In the genomic region with DNA sequence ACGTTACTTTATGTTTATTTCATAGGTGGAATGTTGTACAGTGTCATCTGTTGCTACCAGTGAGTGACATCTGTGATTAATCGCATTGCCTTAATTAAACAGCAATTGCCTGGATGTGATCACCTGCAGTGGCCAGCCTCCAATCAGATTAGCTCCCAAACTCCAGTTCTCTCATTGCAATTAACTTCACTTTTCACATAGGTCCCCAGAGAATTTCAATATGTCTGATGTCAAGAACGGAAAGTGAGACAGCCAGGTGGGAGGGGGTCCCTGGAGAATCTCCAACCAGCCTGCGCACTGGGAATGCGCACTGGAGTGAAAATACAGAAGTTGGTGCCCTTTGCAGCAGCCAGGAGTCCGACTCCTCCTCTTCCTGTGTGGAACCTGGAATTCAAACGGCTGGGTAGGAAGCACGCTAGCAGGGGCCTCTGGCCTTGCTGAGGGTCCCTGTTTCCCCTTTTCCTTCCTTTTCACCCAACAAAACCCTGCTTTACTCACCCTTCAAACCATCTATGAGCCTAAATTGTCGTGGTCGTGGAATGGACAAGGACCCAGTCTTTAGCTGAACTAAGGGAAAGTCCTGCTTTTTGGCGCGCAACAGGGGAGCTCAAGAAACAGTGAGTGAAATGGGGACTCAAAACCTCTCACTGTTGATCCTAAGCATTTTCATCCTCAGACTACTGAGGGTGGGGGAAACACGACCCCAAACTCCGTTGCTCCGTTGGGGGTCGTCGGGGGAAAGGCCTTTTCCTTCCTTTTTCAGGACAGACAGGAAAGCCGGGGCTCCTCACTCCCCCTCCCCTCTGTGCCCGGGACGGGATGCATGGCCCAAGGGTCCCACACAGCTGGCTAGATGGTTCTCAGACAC, we compare ENCODE assay signal across 9 cellular contexts.
DNase-seq lines count a peak whose midpoint lies in the region; ATAC-seq and TF ChIP-seq lines count a peak whose summit lies in the region.
"Had no signal": no experiment of that assay in that cellular context is flagged by ENCODE, and none has a peak within 500 bp of the region (broad histone marks: within the 10 kb centered on the region; RNA-seq: fewer than 3 reads in every experiment).

No MANE protein-coding gene starts in this region.

- no peak overlapping the region for H3K4me3 Mint-ChIP-seq in CD8-positive, alpha-beta T cell
- H3K4me3 Mint-ChIP-seq: activated naive CD8-positive, alpha-beta T cell had no signal

- H3K4me3 ChIP-seq in AG04449 (ENCODE audit: low read depth, low read length) (peak overlapping the region; percentile 62), choroid plexus epithelial cell (ENCODE audit: low read depth, low read length) (peak overlapping the region; percentile 72), left lung (peak overlapping the region; percentile 36 to 41), urinary bladder (ENCODE audit: low read depth, low read length) (peak overlapping the region; percentile 33)
- H3K4me3 ChIP-seq in CD8-positive, alpha-beta T cell (ENCODE audit: low read depth, low read length), result no peak overlapping the region

- no peaks in the 10 kb centered on the region for H3K27me3 ChIP-seq in left lung
- H3K27me3 ChIP-seq in CD8-positive, alpha-beta T cell (ENCODE audit: insufficient read depth, low read length), result no peaks in the 10 kb centered on the region

- H3K4me1 ChIP-seq in left lung, result no peaks in the 10 kb centered on the region
- H3K4me1 ChIP-seq in urinary bladder (ENCODE audit: insufficient read depth), result no peaks in the 10 kb centered on the region
- H3K4me1 ChIP-seq in CD8-positive, alpha-beta T cell (ENCODE audit: insufficient read depth, low read length), result no peaks in the 10 kb centered on the region

- H3K4me1 Mint-ChIP-seq in CD8-positive, alpha-beta T cell (ENCODE audit: low read depth), result no peaks in the 10 kb centered on the region

- H3K9me3 ChIP-seq in left lung, result no peaks in the 10 kb centered on the region
- H3K9me3 ChIP-seq in CD8-positive, alpha-beta T cell (ENCODE audit: low read length), result no peaks in the 10 kb centered on the region

- TF ChIP-seq CTCF in AG04449 (IDR thresholded peaks at IDR 0.05; ENCODE audit: insufficient read depth, low read length, missing control alignments), result no peak
- TF ChIP-seq CTCF in choroid plexus epithelial cell (conservative IDR thresholded peaks at IDR 0.05; ENCODE audit: low read depth, low read length), result peak; percentile 39
- TF ChIP-seq CTCF in left lung (IDR thresholded peaks at IDR 0.05), result no peak
- TF ChIP-seq CTCF in CD8-positive, alpha-beta T cell (IDR thresholded peaks at IDR 0.05), result no peak

- intact Hi-C loops in left lung (cut with DNase I), result no loop called here
- intact Hi-C loops in CD8-positive, alpha-beta T cell (cut with DNase I, micrococcal nuclease), result no loop called here

- CTCF ChIA-PET in AG04449 (lab: Yijun Ruan, JAX), result interaction anchor here (1.3 kb wide), 1 partner anchor 11 kb away, joined by 4 read pairs; no protein-coding TSS in a partner anchor
- CTCF ChIA-PET in CD8-positive, alpha-beta T cell (lab: Charles Lee), result interaction anchor here (0.7 kb wide), 1 partner anchor 10 kb away, joined by 3 read pairs; no protein-coding TSS in a partner anchor

- H3K27ac Mint-ChIP-seq in CD8-positive, alpha-beta T cell, result no peak overlapping the region
- H3K27ac Mint-ChIP-seq: activated naive CD8-positive, alpha-beta T cell had no signal

- no peak overlapping the region for H3K27ac ChIP-seq in left lung
- no peak overlapping the region for H3K27ac ChIP-seq in urinary bladder (ENCODE audit: low read depth)
- H3K27ac ChIP-seq in CD8-positive, alpha-beta T cell (ENCODE audit: low read depth, low read length), result no peak overlapping the region

- ATAC-seq in HG02610 (IDR thresholded peaks at IDR 0.05; ENCODE audit: unreplicated experiment), result peak; percentile 52
- peak; percentile 97 for ATAC-seq in left lung
- no peak for ATAC-seq in CD8-positive, alpha-beta T cell

- WGBS in urinary bladder, result 9% methylated on average over 20 of the region's 20 CpGs

- DNase-seq in AG04449 (ENCODE audit: low read depth, low spot score) (no peak), NCI-H69 (lab: John Stamatoyannopoulos, UW) (peak; percentile 94), choroid plexus epithelial cell (ENCODE audit: low read depth) (peak; percentile 59), left lung (peak; percentile 35 to 63), AG08396 (ENCODE audit: low spot score) (no peak)
- no peak for DNase-seq in CD8-positive, alpha-beta T cell

- no peaks in the 10 kb centered on the region for H3K36me3 Mint-ChIP-seq in CD8-positive, alpha-beta T cell
- H3K36me3 Mint-ChIP-seq: activated naive CD8-positive, alpha-beta T cell had no signal

- H3K27me3 Mint-ChIP-seq in CD8-positive, alpha-beta T cell (ENCODE audit: low read depth), result no peaks in the 10 kb centered on the region
- H3K27me3 Mint-ChIP-seq: activated naive CD8-positive, alpha-beta T cell had no signal

- POLR2A ChIA-PET in AG04449 (lab: Yijun Ruan, JAX), result no interaction called here
- POLR2A ChIA-PET in CD8-positive, alpha-beta T cell (lab: Charles Lee), result no interaction called here

- H3K36me3 ChIP-seq in left lung (no peaks in the 10 kb centered on the region), urinary bladder (ENCODE audit: insufficient read depth) (no peaks in the 10 kb centered on the region)
- no peaks in the 10 kb centered on the region for H3K36me3 ChIP-seq in CD8-positive, alpha-beta T cell (ENCODE audit: insufficient read depth, low read length)

- peaks cover 4% of the 10 kb centered on the region for H3K9me3 Mint-ChIP-seq in CD8-positive, alpha-beta T cell

Comparison
In these comparisons a context has a peak if more than half of its experiments do, and no peak if none do; other contexts are left out.
1. DNase-seq: peak in NCI-H69 (single experiment), choroid plexus epithelial cell (single experiment) and left lung (2 of 2); none in AG04449 (single experiment), AG08396 (single experiment) and CD8-positive, alpha-beta T cell (0 of 7).